In the genomic region with DNA sequence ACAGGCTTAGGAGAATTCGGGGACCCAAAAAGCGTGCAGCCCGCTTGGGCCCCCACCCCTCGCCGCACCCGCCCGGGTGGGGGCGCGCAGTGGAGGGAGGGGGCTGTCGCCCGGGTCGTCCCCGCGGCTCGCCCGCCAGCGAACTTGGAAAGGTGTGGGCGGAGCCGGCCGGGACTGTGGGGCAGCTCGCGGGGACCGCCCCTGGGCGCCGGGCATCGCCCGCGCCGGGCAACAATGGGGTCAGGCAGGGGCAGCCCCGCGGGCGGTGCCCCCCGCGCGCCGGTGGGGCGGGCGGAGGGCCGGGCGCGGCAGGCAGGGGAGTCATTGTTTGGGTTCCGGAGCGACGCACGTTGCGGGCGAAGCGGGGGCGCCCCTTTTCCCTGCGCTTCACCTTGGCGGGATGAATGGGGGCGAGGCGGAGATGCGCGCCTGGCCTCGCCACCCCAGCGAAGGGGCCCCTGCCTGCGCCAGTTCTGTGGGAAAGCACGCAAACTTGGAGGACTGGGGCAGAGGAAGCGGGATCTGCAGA, we compare ENCODE assay signal across 8 cellular contexts. TPM values are rescaled to one million over a fixed set of nuclear protein-coding genes. Genes with fewer than 3 reads are reported as not detected.
DNase-seq lines count a peak whose midpoint lies in the region; ATAC-seq and TF ChIP-seq lines count a peak whose summit lies in the region.

No MANE protein-coding gene starts in this region.

- H3K4me1 ChIP-seq in subcutaneous abdominal adipose tissue (ENCODE audit: control insufficient read depth in 5 of 5, insufficient read depth in 5 of 5, low read length in 5 of 5): peaks cover 0 to 41% (median 35%) of the 10 kb centered on the region in 5 donors

- peak; percentile 14 for ATAC-seq in HG02870 (IDR thresholded peaks at IDR 0.05; ENCODE audit: unreplicated experiment)
- peak; percentile 28 for ATAC-seq in activated CD8-positive, alpha-beta memory T cell treated with anti-CD3 and anti-CD28 coated beads, Interleukin-2, amount 10 ng/mL, durations not matched to agents 7 days and 5 days

- H3K4me1 Mint-ChIP-seq in activated CD8-positive, alpha-beta memory T cell treated with anti-CD3 and anti-CD28 coated beads, Interleukin-2, amount 10 ng/mL, durations not matched to agents 7 days and 5 days: peaks cover 18% of the 10 kb centered on the region
- H3K4me1 Mint-ChIP-seq in nephron: peaks cover 22% of the 10 kb centered on the region

- H3K27me3 ChIP-seq in subcutaneous abdominal adipose tissue (ENCODE audit: control insufficient read depth in 5 of 5, insufficient read depth in 4 of 5, low read length in 5 of 5): no peaks in the 10 kb centered on the region

- no peak overlapping the region for H3K4me3 Mint-ChIP-seq in activated CD8-positive, alpha-beta memory T cell treated with anti-CD3 and anti-CD28 coated beads, Interleukin-2, amount 10 ng/mL, durations not matched to agents 7 days and 5 days
- peak overlapping the region; percentile 80 to 81 (median 81) for H3K4me3 Mint-ChIP-seq in nephron

- peak; percentile 41 for DNase-seq in DMS53 (lab: John Stamatoyannopoulos, UW)
- DNase-seq in DMS53 treated with DMSO at 0.1 percent for 48 hours (lab: John Stamatoyannopoulos, UW; ENCODE audit: unreplicated experiment): no peak
- DNase-seq in NCI-H2227 (lab: John Stamatoyannopoulos, UW; ENCODE audit: unreplicated experiment): peak; percentile 76
- DNase-seq in activated CD8-positive, alpha-beta memory T cell treated with anti-CD3 and anti-CD28 coated beads, Interleukin-2, amount 10 ng/mL, durations not matched to agents 7 days and 5 days: peak; percentile 77
- DNase-seq in epithelial cell of prostate (ENCODE audit: low read depth, low spot score): no peak

- peak overlapping the region in 3 of 5 donors; percentile 43 to 72 (median 64) for H3K9ac ChIP-seq in subcutaneous abdominal adipose tissue (ENCODE audit: low read length in 5 of 5)

- TF ChIP-seq CTCF in nephron (IDR thresholded peaks at IDR 0.05; ENCODE audit: unreplicated experiment in 3 of 3): no peak

- no peaks in the 10 kb centered on the region for H3K9me3 ChIP-seq in subcutaneous abdominal adipose tissue (ENCODE audit: control insufficient read depth in 5 of 5, low read length in 5 of 5)

- H3K9me3 Mint-ChIP-seq in activated CD8-positive, alpha-beta memory T cell treated with anti-CD3 and anti-CD28 coated beads, Interleukin-2, amount 10 ng/mL, durations not matched to agents 7 days and 5 days (ENCODE audit: low read depth): no peaks in the 10 kb centered on the region
- no peaks in the 10 kb centered on the region for H3K9me3 Mint-ChIP-seq in nephron

- CTCF ChIA-PET in activated CD8-positive, alpha-beta memory T cell treated with anti-CD3 and anti-CD28 coated beads, Interleukin-2, amount 10 ng/mL, durations not matched to agents 7 days and 5 days (lab: Charles Lee): interaction anchor here (1.8 to 1.9 kb wide), 2 partner anchors 73 to 153 kb away, joined by 5 to 12 read pairs; no protein-coding TSS in a partner anchor

- H3K36me3 ChIP-seq in subcutaneous abdominal adipose tissue (ENCODE audit: control insufficient read depth in 5 of 5, insufficient read depth in 5 of 5, low read length in 5 of 5): no peaks in the 10 kb centered on the region

- H3K27me3 Mint-ChIP-seq in activated CD8-positive, alpha-beta memory T cell treated with anti-CD3 and anti-CD28 coated beads, Interleukin-2, amount 10 ng/mL, durations not matched to agents 7 days and 5 days: no peaks in the 10 kb centered on the region
- no peaks in the 10 kb centered on the region for H3K27me3 Mint-ChIP-seq in nephron (ENCODE audit: low read depth)

- peak overlapping the region; percentile 80 for H3K27ac Mint-ChIP-seq in activated CD8-positive, alpha-beta memory T cell treated with anti-CD3 and anti-CD28 coated beads, Interleukin-2, amount 10 ng/mL, durations not matched to agents 7 days and 5 days
- H3K27ac Mint-ChIP-seq in nephron: peak overlapping the region in 2 of 3 experiments; percentile 99 to 100

- H3K36me3 Mint-ChIP-seq in activated CD8-positive, alpha-beta memory T cell treated with anti-CD3 and anti-CD28 coated beads, Interleukin-2, amount 10 ng/mL, durations not matched to agents 7 days and 5 days: peaks cover 2% of the 10 kb centered on the region
- H3K36me3 Mint-ChIP-seq in nephron (ENCODE audit: low read depth): no peaks in the 10 kb centered on the region

- H3K4me3 ChIP-seq in subcutaneous abdominal adipose tissue (ENCODE audit: low read depth in 1 of 5, low read length in 5 of 5): peak overlapping the region in 4 of 5 donors; percentile 74 to 91 (median 78)

- peak overlapping the region; percentile 92 for H3K27ac ChIP-seq in epithelial cell of prostate
- no peak overlapping the region for H3K27ac ChIP-seq in subcutaneous abdominal adipose tissue (ENCODE audit: low read depth, low read length)

RNA-seq across cellular contexts. Expression of a gene that starts 0.6 kb away (rescaled TPM):
- total RNA-seq in activated CD8-positive, alpha-beta memory T cell treated with anti-CD3 and anti-CD28 coated beads, Interleukin-2, amount 10 ng/mL, durations not matched to agents 7 days and 5 days: 10 to 100 TPM; 15.6 to 28.1 TPM

Comparison
In these comparisons a context has a peak if more than half of its experiments do, and no peak if none do; other contexts are left out.
1. DNase-seq: peak in DMS53 (single experiment), NCI-H2227 (single experiment) and activated CD8-positive, alpha-beta memory T cell treated with anti-CD3 and anti-CD28 coated beads, Interleukin-2, amount 10 ng/mL, durations not matched to agents 7 days and 5 days (single experiment); none in DMS53 treated with DMSO at 0.1 percent for 48 hours (single experiment) and epithelial cell of prostate (single experiment).